In the genomic region with DNA sequence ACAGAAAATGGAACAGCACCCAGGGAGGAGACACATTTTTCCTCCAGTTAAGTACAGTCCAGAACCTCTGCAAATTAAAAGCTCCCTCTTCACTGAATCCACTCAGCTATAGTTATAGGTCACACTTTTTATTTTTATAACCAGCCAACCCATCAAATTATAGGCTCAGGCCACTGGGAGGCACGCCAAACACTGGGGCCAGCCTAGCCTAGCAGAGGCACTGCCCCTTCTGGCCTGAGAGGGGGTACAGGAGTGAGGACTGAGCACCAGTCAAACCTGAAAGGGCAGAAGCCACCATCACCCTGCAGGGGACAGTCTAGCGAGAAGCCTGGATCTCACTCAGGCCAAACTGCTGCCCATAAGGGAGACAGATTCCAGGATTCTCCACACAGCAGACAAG, we compare ENCODE assay signal across 25 cellular contexts. TPM values are rescaled to one million over a fixed set of nuclear protein-coding genes. Genes with fewer than 3 reads are reported as not detected.
DNase-seq lines count a peak whose midpoint lies in the region; ATAC-seq and TF ChIP-seq lines count a peak whose summit lies in the region.
"Had no signal": no experiment of that assay in that cellular context is flagged by ENCODE, and none has a peak within 500 bp of the region (broad histone marks: within the 10 kb centered on the region; RNA-seq: fewer than 3 reads in every experiment).

No MANE protein-coding gene starts in this region.

- no peak overlapping the region for H3K4me3 Mint-ChIP-seq in central memory CD8-positive, alpha-beta T cell
- H3K4me3 Mint-ChIP-seq in neural crest cell: no peak overlapping the region
- H3K4me3 Mint-ChIP-seq: activated CD8-positive, alpha-beta T cell treated with anti-CD3 and anti-CD28 coated beads, Interleukin-2, amount 10 ng/mL, durations not matched to agents 7 days and 5 days; stimulated activated effector memory CD8-positive, alpha-beta T cell treated with anti-CD3 and anti-CD28 coated beads, Interleukin-12 subunit alpha, Interleukin-12 subunit beta, amount 100 ng/mL, for 72 hours had no signal

- DNase-seq in left cardiac atrium (no peak), cardiac septum (ENCODE audit: low spot score) (no peak), LNCaP clone FGC (ENCODE audit: low read depth) (peak; percentile 19), neural crest cell (ENCODE audit: low read depth, low spot score) (no peak), NCI-H2081 treated with DMSO at 0.1 percent for 48 hours (lab: John Stamatoyannopoulos, UW) (no peak), NCI-H187 (lab: John Stamatoyannopoulos, UW) (no peak)
- no peak for DNase-seq in central memory CD8-positive, alpha-beta T cell (ENCODE audit: low spot score in 2 of 2)
- DNase-seq: activated CD4-positive, alpha-beta T cell treated with anti-CD3 and anti-CD28 coated beads for 1 hour; activated CD8-positive, alpha-beta T cell treated with anti-CD3 and anti-CD28 coated beads, Interleukin-2, amount 10 ng/mL, durations not matched to agents 7 days and 5 days; activated T-cell treated with anti-CD3 and anti-CD28 coated beads, Interleukin-2, amount 50 U/mL, for 1 hour; amygdala; heart right ventricle; left ventricle myocardium superior; MM.1S; NCI-H1436; NCI-H2171 treated with DMSO at 0.1 percent for 48 hours; NCI-H526 treated with DMSO at 0.1 percent for 48 hours; psoas muscle; stimulated activated CD4-positive, alpha-beta T cell treated with anti-CD3 and anti-CD28 coated beads, Interleukin-2, amount 100 ng/mL, for 24 hours had no signal

- H3K27ac Mint-ChIP-seq in central memory CD8-positive, alpha-beta T cell (ENCODE audit: low read depth): peak overlapping the region; percentile 23
- H3K27ac Mint-ChIP-seq in neural crest cell (ENCODE audit: unreplicated experiment): peak overlapping the region; percentile 48
- H3K27ac Mint-ChIP-seq: activated CD8-positive, alpha-beta T cell treated with anti-CD3 and anti-CD28 coated beads, Interleukin-2, amount 10 ng/mL, durations not matched to agents 7 days and 5 days; stimulated activated effector memory CD8-positive, alpha-beta T cell treated with anti-CD3 and anti-CD28 coated beads, Interleukin-12 subunit alpha, Interleukin-12 subunit beta, amount 100 ng/mL, for 72 hours had no signal

- TF ChIP-seq CTCF in LNCaP clone FGC (IDR thresholded peaks at IDR 0.05; ENCODE audit: control insufficient read depth, extremely low read depth, insufficient read depth) (peak; percentile 31; the same call in 1 of the 2 replicates), neural crest cell (conservative IDR thresholded peaks at IDR 0.05) (no peak)

- H3K4me3 ChIP-seq in LNCaP clone FGC (ENCODE audit: low read depth, low read length): no peak overlapping the region
- H3K4me3 ChIP-seq: BLaER1, heart right ventricle, psoas muscle, skin epidermis, suprapubic skin had no signal

- no peaks in the 10 kb centered on the region for H3K9me3 Mint-ChIP-seq in central memory CD8-positive, alpha-beta T cell
- H3K9me3 Mint-ChIP-seq in neural crest cell: no peaks in the 10 kb centered on the region
- H3K9me3 Mint-ChIP-seq: stimulated activated effector memory CD8-positive, alpha-beta T cell treated with anti-CD3 and anti-CD28 coated beads, Interleukin-12 subunit alpha, Interleukin-12 subunit beta, amount 100 ng/mL, for 72 hours had no signal

- peaks cover 5% of the 10 kb centered on the region for H3K36me3 Mint-ChIP-seq in central memory CD8-positive, alpha-beta T cell (ENCODE audit: insufficient read depth)
- no peaks in the 10 kb centered on the region for H3K36me3 Mint-ChIP-seq in neural crest cell (ENCODE audit: low read depth)
- H3K36me3 Mint-ChIP-seq: stimulated activated effector memory CD8-positive, alpha-beta T cell treated with anti-CD3 and anti-CD28 coated beads, Interleukin-12 subunit alpha, Interleukin-12 subunit beta, amount 100 ng/mL, for 72 hours had no signal

- peaks cover 67% of the 10 kb centered on the region for H3K4me1 Mint-ChIP-seq in central memory CD8-positive, alpha-beta T cell
- H3K4me1 Mint-ChIP-seq in neural crest cell: peaks cover 12% of the 10 kb centered on the region

- no peaks in the 10 kb centered on the region for H3K27me3 Mint-ChIP-seq in central memory CD8-positive, alpha-beta T cell
- no peaks in the 10 kb centered on the region for H3K27me3 Mint-ChIP-seq in neural crest cell (ENCODE audit: low read depth)

- intact Hi-C loops in left cardiac atrium (cut with DNase I): no loop called here
- intact Hi-C loops in cardiac septum (cut with DNase I): no loop called here

- peak; percentile 28 to 47 for ATAC-seq in left cardiac atrium
- no peak for ATAC-seq in central memory CD8-positive, alpha-beta T cell (replicated peaks; ENCODE audit: extremely low read depth, poor library complexity, severe bottlenecking)
- no peak for ATAC-seq in HG03432 (IDR thresholded peaks at IDR 0.05; ENCODE audit: unreplicated experiment)
- ATAC-seq: activated CD8-positive, alpha-beta T cell treated with anti-CD3 and anti-CD28 coated beads, Interleukin-2, amount 10 ng/mL, durations not matched to agents 7 days and 5 days; left ventricle myocardium superior; psoas muscle; Right ventricle myocardium inferior; stimulated activated effector memory CD8-positive, alpha-beta T cell treated with anti-CD3 and anti-CD28 coated beads, Interleukin-12 subunit alpha, Interleukin-12 subunit beta, amount 100 ng/mL, for 72 hours had no signal

RNA-seq across cellular contexts. Expression of gene FMNL3, which starts 19.3 kb away (rescaled TPM):
- total RNA-seq in left cardiac atrium: 10 to 100 TPM; 12.2 to 21.2 TPM
- 19.8 TPM for total RNA-seq in cardiac septum
- 38.9 and 41.4 TPM in 2 replicates for total RNA-seq in neural crest cell

RNA-seq across cellular contexts. Expression of gene TMBIM6, which starts 53.4 kb away (rescaled TPM):
- total RNA-seq in left cardiac atrium (100 to 1,000 TPM; 260 to 276 TPM), cardiac septum (191 TPM), neural crest cell (352 and 370 TPM in 2 replicates)

Comparison
In these comparisons a context has a peak if more than half of its experiments do, and no peak if none do; other contexts are left out.
1. ATAC-seq: peak in left cardiac atrium (2 of 2); none in central memory CD8-positive, alpha-beta T cell (single experiment) and HG03432 (single experiment).